ENCODE assay signal across 29 cellular contexts in genomic region chr3:65664927-65665326, GRCh38.
"Had no signal": no experiment of that assay in that cellular context is flagged by ENCODE, and none has a peak within 500 bp of the region (broad histone marks: within the 10 kb centered on the region; RNA-seq: fewer than 3 reads in every experiment).

No MANE protein-coding gene starts in this region.

- H3K9me3 ChIP-seq: left ventricle myocardium inferior, pancreas, right atrium auricular region, right lobe of liver, stomach, testis, thyroid gland, transverse colon, upper lobe of left lung, vagina had no signal

- H3K36me3 Mint-ChIP-seq: immature natural killer cell; mesothelial cell of epicardium; naive B cell; natural killer cell; stimulated activated memory B cell treated with anti-CD40 and anti-IgM and Interleukin-4, amounts not matched to agents 10 μg/mL and 1 μg/mL and 100 μg/mL, for 72 hours had no signal

- H3K4me1 ChIP-seq: pancreas, right atrium auricular region, testis, thyroid gland, transverse colon, upper lobe of left lung, vagina had no signal

- FAIRE-seq: islet of Langerhans, kidney, pancreas had no signal

- DNase-seq: hypothalamus; immature natural killer cell; kidney; left ventricle myocardium inferior; mesendoderm; naive B cell; natural killer cell; nucleus accumbens; pancreas; posterior cingulate gyrus; right lobe of liver; stimulated activated CD4-positive, alpha-beta T cell treated with anti-CD3 and anti-CD28 coated beads, Interleukin-1b, Interleukin-23, amount 100 ng/mL, for 48 hours; stimulated activated CD4-positive, alpha-beta T cell treated with anti-CD3 and anti-CD28 coated beads, Interleukin-2, amount 100 ng/mL, for 48 hours; stimulated activated CD4-positive, alpha-beta T cell treated with anti-CD3 and anti-CD28 coated beads, Interleukin-4, amount 100 ng/mL, for 4 hours; stimulated activated CD8-positive, alpha-beta memory T cell treated with anti-CD3 and anti-CD28 coated beads, Interleukin-4, amount 100 ng/mL, for 48 hours; stimulated activated naive CD8-positive, alpha-beta T cell treated with anti-CD3 and anti-CD28 coated beads, Interleukin-15, Interleukin-2, amounts not matched to agents 100 U/mL and 50 U/mL, for 24 hours; stomach; testis; thyroid gland; transverse colon; upper lobe of left lung had no signal

- H3K27ac Mint-ChIP-seq: immature natural killer cell; mesothelial cell of epicardium; naive B cell; natural killer cell; stimulated activated memory B cell treated with anti-CD40 and anti-IgM and Interleukin-4, amounts not matched to agents 10 μg/mL and 1 μg/mL and 100 μg/mL, for 72 hours had no signal

- H3K27me3 ChIP-seq: pancreas, right atrium auricular region, right lobe of liver, stomach, testis, thyroid gland, transverse colon, upper lobe of left lung, vagina had no signal

- H3K27me3 Mint-ChIP-seq: naive B cell; stimulated activated memory B cell treated with anti-CD40 and anti-IgM and Interleukin-4, amounts not matched to agents 10 μg/mL and 1 μg/mL and 100 μg/mL, for 72 hours had no signal

- H3K36me3 ChIP-seq: left ventricle myocardium inferior, pancreas, right atrium auricular region, right lobe of liver, stomach, thyroid gland, transverse colon, upper lobe of left lung, vagina had no signal

- ATAC-seq: natural killer cell; pancreas; right lobe of liver; stimulated activated memory B cell treated with anti-CD40 and anti-IgM and Interleukin-4, amounts not matched to agents 10 μg/mL and 1 μg/mL and 100 μg/mL, for 72 hours; stimulated activated naive CD8-positive, alpha-beta T cell treated with anti-CD3 and anti-CD28 coated beads, Interleukin-15, Interleukin-2, amounts not matched to agents 100 U/mL and 50 U/mL, for 24 hours had no signal

- H3K27ac ChIP-seq: left ventricle myocardium inferior, pancreas, right atrium auricular region, right lobe of liver, stomach, testis, thyroid gland, transverse colon, upper lobe of left lung, vagina had no signal

- H3K4me3 ChIP-seq: left ventricle myocardium inferior, lung, pancreas, right atrium auricular region, right lobe of liver, smooth muscle cell, stomach, testis, thyroid gland, transverse colon, upper lobe of left lung, vagina had no signal

- H3K9me3 Mint-ChIP-seq: mesothelial cell of epicardium had no signal

- H3K4me1 Mint-ChIP-seq: immature natural killer cell; naive B cell; natural killer cell; stimulated activated memory B cell treated with anti-CD40 and anti-IgM and Interleukin-4, amounts not matched to agents 10 μg/mL and 1 μg/mL and 100 μg/mL, for 72 hours had no signal

- H3K4me3 Mint-ChIP-seq: immature natural killer cell; mesothelial cell of epicardium; naive B cell; natural killer cell; neural crest cell; stimulated activated memory B cell treated with anti-CD40 and anti-IgM and Interleukin-4, amounts not matched to agents 10 μg/mL and 1 μg/mL and 100 μg/mL, for 72 hours had no signal

- H3K4me2 ChIP-seq: smooth muscle cell had no signal
